24 cellular contexts compared by ENCODE assay signal in the genomic region with DNA sequence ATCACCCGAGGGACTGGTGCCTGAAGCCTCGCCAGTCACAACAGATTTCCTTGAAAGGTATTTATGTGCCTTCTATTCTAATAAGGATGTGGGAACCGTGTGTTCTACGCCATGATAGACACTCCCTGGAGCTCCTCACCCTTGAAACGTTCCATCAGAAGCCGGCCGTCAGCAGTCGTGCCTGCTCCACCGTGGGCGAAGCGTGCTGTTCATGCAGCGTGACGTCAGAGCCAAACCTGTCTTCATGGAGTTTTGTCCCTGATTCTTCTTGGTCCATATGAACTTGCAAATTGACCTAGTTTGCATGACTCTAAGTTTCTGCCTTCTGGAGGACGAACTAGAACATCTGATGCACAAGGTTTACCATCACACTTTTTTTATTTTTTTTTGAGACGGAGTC. TPM values are rescaled to one million over a fixed set of nuclear protein-coding genes. Genes with fewer than 3 reads are reported as not detected.
DNase-seq lines count a peak whose midpoint lies in the region; ATAC-seq, FAIRE-seq and TF ChIP-seq lines count a peak whose summit lies in the region.
"Had no signal": no experiment of that assay in that cellular context is flagged by ENCODE, and none has a peak within 500 bp of the region (broad histone marks: within the 10 kb centered on the region; RNA-seq: fewer than 3 reads in every experiment).

No MANE protein-coding gene starts in this region.

- ATAC-seq in HepG2, result no peak
- ATAC-seq in right lobe of liver, result no peak
- ATAC-seq: Right ventricle myocardium inferior had no signal

- TF ChIP-seq EP300 in HepG2 (IDR thresholded peaks at IDR 0.05; ENCODE audit: low read depth in 2 of 2, low read length in 2 of 2) (no peak), HepG2 (CRISPR knock-in tag; IDR thresholded peaks at IDR 0.05; ENCODE audit: borderline replicate concordance) (no peak)

- FAIRE-seq in HepG2 (lab: Jason Lieb, UNC), result no peak
- FAIRE-seq: H54, RCC 7860 had no signal

- H3K79me2 ChIP-seq in HepG2 (ENCODE audit: insufficient read depth, low read length) (no peaks in the 10 kb centered on the region), parathyroid adenoma (no peaks in the 10 kb centered on the region)

- H3K4me1 Mint-ChIP-seq in type B pancreatic cell (ENCODE audit: unreplicated experiment), result no peaks in the 10 kb centered on the region
- H3K4me1 Mint-ChIP-seq: CD4-positive, CD25-positive, alpha-beta regulatory T cell had no signal

- no peak for TF ChIP-seq RAD21 in HepG2 (CRISPR knock-in tag; IDR thresholded peaks at IDR 0.05)

- H3K9me3 ChIP-seq in HepG2 (ENCODE audit: low read length) (no peaks in the 10 kb centered on the region), right lobe of liver (no peaks in the 10 kb centered on the region), esophagus squamous epithelium (no peaks in the 10 kb centered on the region), parathyroid adenoma (ENCODE audit: control insufficient read depth, low read length) (no peaks in the 10 kb centered on the region)

- H3K27ac ChIP-seq in HepG2 (ENCODE audit: extremely low read length, insufficient read depth, low read length) (no peak overlapping the region), right lobe of liver (no peak overlapping the region), esophagus squamous epithelium (peak overlapping the region in 3 of 4 donors; percentile 91 to 93 (median 92)), parathyroid adenoma (no peak overlapping the region)

- TF ChIP-seq CTCF in HepG2 (CRISPR knock-in tag; IDR thresholded peaks at IDR 0.05) (no peak), right lobe of liver (IDR thresholded peaks at IDR 0.05) (no peak), esophagus squamous epithelium (IDR thresholded peaks at IDR 0.05) (no peak), parathyroid adenoma (IDR thresholded peaks at IDR 0.05) (no peak), type B pancreatic cell (conservative IDR thresholded peaks at IDR 0.05) (no peak)

- H4K20me1 ChIP-seq in HepG2 (ENCODE audit: insufficient read depth, low read length), result peaks cover 6% of the 10 kb centered on the region; the same call in 1 of the 2 replicates

- no peaks in the 10 kb centered on the region for H3K27me3 ChIP-seq in HepG2 (ENCODE audit: control insufficient read depth in 1 of 2, insufficient read depth in 2 of 2, low read length in 2 of 2)
- no peaks in the 10 kb centered on the region for H3K27me3 ChIP-seq in right lobe of liver
- no peaks in the 10 kb centered on the region for H3K27me3 ChIP-seq in esophagus squamous epithelium
- H3K27me3 ChIP-seq in parathyroid adenoma (ENCODE audit: control insufficient read depth, insufficient read depth, low read length), result no peaks in the 10 kb centered on the region

- H2AFZ ChIP-seq in HepG2 (ENCODE audit: low read length) (no peak overlapping the region), parathyroid adenoma (peak overlapping the region; percentile 69)

- WGBS in HepG2 (ENCODE audit: low lambda C conversion rate), result 80% methylated on average over 15 of the region's 15 CpGs
- 96% methylated on average over 8 of the region's 15 CpGs for WGBS in right lobe of liver (ENCODE audit: insufficient coverage, low coverage, low lambda C conversion rate, missing lambda C conversion rate)
- WGBS in esophagus squamous epithelium, 2 donors, result 35 to 72% methylated on average over 14 to 15 of the region's 15 CpGs

- H3K27me3 Mint-ChIP-seq in type B pancreatic cell, result no peaks in the 10 kb centered on the region
- H3K27me3 Mint-ChIP-seq: CD4-positive, CD25-positive, alpha-beta regulatory T cell had no signal

- H3K4me2 ChIP-seq in HepG2 (ENCODE audit: low read depth, low read length), result 0 out of 2 replicates have a peak overlapping the region, but pooled peaks have one; percentile 10
- peak overlapping the region; percentile 59 for H3K4me2 ChIP-seq in parathyroid adenoma (ENCODE audit: low read length)

- H3K36me3 Mint-ChIP-seq in type B pancreatic cell, result peaks cover 3% of the 10 kb centered on the region
- H3K36me3 Mint-ChIP-seq: CD4-positive, CD25-positive, alpha-beta regulatory T cell had no signal

- H3K9ac ChIP-seq in HepG2 (ENCODE audit: insufficient read depth, low read depth, low read length) (no peak overlapping the region), parathyroid adenoma (no peak overlapping the region)

- DNase-seq in HepG2 (ENCODE audit: low spot score) (no peak), right lobe of liver (no peak), esophagus squamous epithelium (lab: John Stamatoyannopoulos, UW) (no peak), type B pancreatic cell (ENCODE audit: extremely low spot score, unreplicated experiment) (no peak), pons (ENCODE audit: low spot score) (no peak), NCI-H1930 (lab: John Stamatoyannopoulos, UW) (no peak)
- no peak for DNase-seq in stimulated activated CD4-positive, alpha-beta T cell treated with anti-CD3 and anti-CD28 coated beads, Interleukin-12 subunit alpha, Interleukin-12 subunit beta, amount 100 ng/mL, for 4 hours
- DNase-seq: CD4-positive, CD25-positive, alpha-beta regulatory T cell; DMS79; MM.1S; NCI-H1048; NCI-H1436; NCI-H187 treated with DMSO at 0.1 percent for 48 hours; NCI-H345; NCI-H524; NCI-H774; OCI-M1 had no signal

- peaks cover 9 to 18% of the 10 kb centered on the region in 2 experiments; a peak in 3 of 5 replicates for H3K36me3 ChIP-seq in HepG2 (replicated peaks in 1 of 2; ENCODE audit: control insufficient read depth in 1 of 2, insufficient read depth in 2 of 2, low read length in 2 of 2)
- H3K36me3 ChIP-seq in right lobe of liver, result peaks cover 0 to 17% (median 9%) of the 10 kb centered on the region in 4 donors
- H3K36me3 ChIP-seq in esophagus squamous epithelium, result peaks cover 15 to 21% (median 17%) of the 10 kb centered on the region in 3 donors
- no peaks in the 10 kb centered on the region for H3K36me3 ChIP-seq in parathyroid adenoma (ENCODE audit: control insufficient read depth, insufficient read depth, low read length)

- no TSS peak for BruUV-seq in HepG2 (replicated peaks; lab: Mats Ljungman, UMichigan)

- TF ChIP-seq POLR2A in HepG2 (IDR thresholded peaks at IDR 0.05; ENCODE audit: insufficient read depth in 1 of 2, low read depth in 2 of 2, low read length in 2 of 2) (no peak), right lobe of liver (IDR thresholded peaks at IDR 0.05) (no peak), esophagus squamous epithelium (IDR thresholded peaks at IDR 0.05) (no peak)

- CTCF ChIA-PET in HepG2 (lab: Yijun Ruan, JAX; ENCODE audit: low intra/inter-chr PET ratio, low total read pairs), result no interaction called here

- POLR2A ChIA-PET in HepG2 (lab: Yijun Ruan, JAX), result interaction anchor here (1.2 to 8.9 kb wide), 2 partner anchors 18 to 22 kb away, joined by 5 to 40 read pairs; a partner anchor contains a TSS

- H3K27ac Mint-ChIP-seq in type B pancreatic cell, result peak overlapping the region; percentile 87
- H3K27ac Mint-ChIP-seq: CD4-positive, CD25-positive, alpha-beta regulatory T cell had no signal

- peak overlapping the region; percentile 36 for H3K4me3 Mint-ChIP-seq in type B pancreatic cell
- H3K4me3 Mint-ChIP-seq: CD4-positive, CD25-positive, alpha-beta regulatory T cell had no signal

- H3K4me3 ChIP-seq in HepG2 (replicated peaks in 1 of 3; ENCODE audit: insufficient read depth in 1 of 3, low read depth in 2 of 3, low read length in 3 of 3) (no peak overlapping the region), right lobe of liver (no peak overlapping the region), esophagus squamous epithelium (no peak overlapping the region), parathyroid adenoma (ENCODE audit: low read depth, low read length) (peak overlapping the region; percentile 29)

- H3K9me3 Mint-ChIP-seq in type B pancreatic cell, result no peaks in the 10 kb centered on the region
- H3K9me3 Mint-ChIP-seq: CD4-positive, CD25-positive, alpha-beta regulatory T cell had no signal

- in situ Hi-C loops in HepG2 (cut with HindIII; ENCODE audit: extremely low pct_ligation_motif_present, low pct_unique_long_range_greater_than_20kb), result no loop called here

- H3K4me1 ChIP-seq in HepG2 (ENCODE audit: insufficient read depth, low read length) (peaks cover 58% of the 10 kb centered on the region), right lobe of liver (peaks cover 0 to 23% (median 0%) of the 10 kb centered on the region in 4 donors), esophagus squamous epithelium (peaks cover 19 to 63% (median 23%) of the 10 kb centered on the region in 3 donors), parathyroid adenoma (peaks cover 7% of the 10 kb centered on the region)

- intact Hi-C loops in HepG2 (cut with micrococcal nuclease; ENCODE audit: unreplicated experiment), result no loop called here
- intact Hi-C loops in right lobe of liver (cut with DNase I), result no loop called here
- intact Hi-C loops in esophagus squamous epithelium (cut with DNase I), result no loop called here

RNA-seq across cellular contexts. Expression of a gene that starts 4.5 kb away (rescaled TPM):
- 0.69 and 1.00 TPM in 2 replicates for total RNA-seq in HepG2 (2016; rRNA removed; fragmentation: Illumina TruSeq; extraction: Trizol)
- total RNA-seq in HepG2 (2016; cell fraction: cytosol; rRNA removed; fragmentation: Illumina TruSeq; extraction: Trizol; ENCODE audit: low read depth), result 0.71 and 2.3 TPM in 2 replicates
- 1.3 TPM in 1 of 2 replicates, not detected in the other for total RNA-seq in HepG2 (2016; cell fraction: insoluble cytoplasmic fraction; rRNA removed; fragmentation: Illumina TruSeq; extraction: Trizol)
- total RNA-seq in HepG2 (2016; cell fraction: membrane; rRNA removed; fragmentation: Illumina TruSeq; extraction: Trizol), result 1.00 and 1.2 TPM in 2 replicates
- total RNA-seq in HepG2 (2016; cell fraction: nucleus; rRNA removed; fragmentation: Illumina TruSeq; extraction: Trizol), result 0.91 and 1.8 TPM in 2 replicates
- polyA plus RNA-seq in HepG2 (2011; rRNA removed), result 0.17 and 0.33 TPM in 2 replicates
- polyA plus RNA-seq in HepG2 (2011; cell fraction: cytosol; rRNA removed), result 0.55 and 1.1 TPM in 2 replicates
- polyA plus RNA-seq in HepG2 (2011; cell fraction: nucleus; rRNA removed), result 1.6 and 2.8 TPM in 2 replicates
- 0.34 and 0.52 TPM in 2 replicates for polyA plus RNA-seq in HepG2 (2012)
- 0.57 and 1.0 TPM in 2 replicates for polyA plus RNA-seq in HepG2 (2016; cell fraction: cytosol; fragmentation: Illumina TruSeq; extraction: Trizol; ENCODE audit: low read depth)
- polyA plus RNA-seq in HepG2 (2016; cell fraction: insoluble cytoplasmic fraction; fragmentation: Illumina TruSeq; extraction: Trizol; ENCODE audit: low read depth), result 1.7 TPM in 1 of 2 replicates, not detected in the other
- 0.56 TPM in 1 of 2 replicates, not detected in the other for polyA plus RNA-seq in HepG2 (2016; cell fraction: membrane; fragmentation: Illumina TruSeq; extraction: Trizol; ENCODE audit: low read depth)
- polyA plus RNA-seq in HepG2 (2016; cell fraction: nucleus; fragmentation: Illumina TruSeq; extraction: Trizol; ENCODE audit: insufficient read depth, low read depth), result 2.1 TPM in 1 of 2 replicates, not detected in the other
- polyA minus RNA-seq in HepG2 (2011; rRNA and poly(A)+ RNA removed; ENCODE audit: low replicate concordance), result 0.09 and 0.88 TPM in 2 replicates
- polyA minus RNA-seq in HepG2 (2011; cell fraction: cytosol; rRNA and poly(A)+ RNA removed), result not detected in 2 replicates
- polyA minus RNA-seq in HepG2 (2011; cell fraction: nucleus; rRNA and poly(A)+ RNA removed), result 1.9 TPM in 1 of 2 replicates, not detected in the other
- under 1 TPM in 3 of 6 experiments, not detected in 3; 0.27 to 0.62 (median 0.40) TPM for total RNA-seq in right lobe of liver
- not detected for total RNA-seq in esophagus squamous epithelium
- not detected in 2 replicates for total RNA-seq in type B pancreatic cell (ENCODE audit: low replicate concordance)
- total RNA-seq: A172; CD4-positive, CD25-positive, alpha-beta regulatory T cell; Right ventricle myocardium inferior had no signal
- polyA plus RNA-seq: AG04450; CD4-positive, CD25-positive, alpha-beta regulatory T cell had no signal

RNA-seq across cellular contexts. Expression of a gene that starts 6.2 kb away (rescaled TPM):
- total RNA-seq in HepG2 (2016; rRNA removed; fragmentation: Illumina TruSeq; extraction: Trizol), result 76.1 and 84.9 TPM in 2 replicates
- 74.8 and 93.7 TPM in 2 replicates for total RNA-seq in HepG2 (2016; cell fraction: cytosol; rRNA removed; fragmentation: Illumina TruSeq; extraction: Trizol; ENCODE audit: low read depth)
- 73.6 and 90.1 TPM in 2 replicates for total RNA-seq in HepG2 (2016; cell fraction: insoluble cytoplasmic fraction; rRNA removed; fragmentation: Illumina TruSeq; extraction: Trizol)
- total RNA-seq in HepG2 (2016; cell fraction: membrane; rRNA removed; fragmentation: Illumina TruSeq; extraction: Trizol), result 97.9 and 116 TPM in 2 replicates
- 29.3 and 32.8 TPM in 2 replicates for total RNA-seq in HepG2 (2016; cell fraction: nucleus; rRNA removed; fragmentation: Illumina TruSeq; extraction: Trizol)
- 79.7 and 113 TPM in 2 replicates for polyA plus RNA-seq in HepG2 (2011; rRNA removed)
- polyA plus RNA-seq in HepG2 (2011; cell fraction: cytosol; rRNA removed), result 95.7 and 150 TPM in 2 replicates
- 122 and 140 TPM in 2 replicates for polyA plus RNA-seq in HepG2 (2011; cell fraction: nucleus; rRNA removed)
- polyA plus RNA-seq in HepG2 (2012), result 44.7 and 56.7 TPM in 2 replicates
- 77.4 and 92.8 TPM in 2 replicates for polyA plus RNA-seq in HepG2 (2016; cell fraction: cytosol; fragmentation: Illumina TruSeq; extraction: Trizol; ENCODE audit: low read depth)
- 75.3 and 82.0 TPM in 2 replicates for polyA plus RNA-seq in HepG2 (2016; cell fraction: insoluble cytoplasmic fraction; fragmentation: Illumina TruSeq; extraction: Trizol; ENCODE audit: low read depth)
- 86.8 and 108 TPM in 2 replicates for polyA plus RNA-seq in HepG2 (2016; cell fraction: membrane; fragmentation: Illumina TruSeq; extraction: Trizol; ENCODE audit: low read depth)
- polyA plus RNA-seq in HepG2 (2016; cell fraction: nucleus; fragmentation: Illumina TruSeq; extraction: Trizol; ENCODE audit: insufficient read depth, low read depth), result 63.7 and 68.1 TPM in 2 replicates
- 1.6 and 50.7 TPM in 2 replicates for polyA minus RNA-seq in HepG2 (2011; rRNA and poly(A)+ RNA removed; ENCODE audit: low replicate concordance)
- 39.9 and 44.0 TPM in 2 replicates for polyA minus RNA-seq in HepG2 (2011; cell fraction: cytosol; rRNA and poly(A)+ RNA removed)
- polyA minus RNA-seq in HepG2 (2011; cell fraction: nucleus; rRNA and poly(A)+ RNA removed), result 12.4 and 13.7 TPM in 2 replicates
- 10 to 100 TPM; 19.0 to 32.6 (median 25.7) TPM for total RNA-seq in right lobe of liver
- 10 to 100 TPM in 3 of 4 donors, 1 to 10 TPM in 1; 8.7 to 28.0 (median 13.2) TPM for total RNA-seq in esophagus squamous epithelium
- total RNA-seq in type B pancreatic cell (ENCODE audit: low replicate concordance), result 54.2 and 101 TPM in 2 replicates

RNA-seq across cellular contexts. Expression of a gene that starts 21.0 kb away (rescaled TPM):
- 337 and 782 TPM in 2 replicates for total RNA-seq in HepG2 (2016; rRNA removed; fragmentation: Illumina TruSeq; extraction: Trizol)
- 162 and 167 TPM in 2 replicates for total RNA-seq in HepG2 (2016; cell fraction: cytosol; rRNA removed; fragmentation: Illumina TruSeq; extraction: Trizol; ENCODE audit: low read depth)
- 282 and 813 TPM in 2 replicates for total RNA-seq in HepG2 (2016; cell fraction: insoluble cytoplasmic fraction; rRNA removed; fragmentation: Illumina TruSeq; extraction: Trizol)
- total RNA-seq in HepG2 (2016; cell fraction: membrane; rRNA removed; fragmentation: Illumina TruSeq; extraction: Trizol), result 299 and 300 TPM in 2 replicates
- 801 and 884 TPM in 2 replicates for total RNA-seq in HepG2 (2016; cell fraction: nucleus; rRNA removed; fragmentation: Illumina TruSeq; extraction: Trizol)
- polyA plus RNA-seq in HepG2 (2011; rRNA removed), result 181 and 185 TPM in 2 replicates
- polyA plus RNA-seq in HepG2 (2011; cell fraction: cytosol; rRNA removed), result 150 and 176 TPM in 2 replicates
- 517 and 557 TPM in 2 replicates for polyA plus RNA-seq in HepG2 (2011; cell fraction: nucleus; rRNA removed)
- polyA plus RNA-seq in HepG2 (2012), result 1,462 and 1,524 TPM in 2 replicates
- polyA plus RNA-seq in HepG2 (2016; cell fraction: cytosol; fragmentation: Illumina TruSeq; extraction: Trizol; ENCODE audit: low read depth), result 236 TPM in 2 replicates
- 494 and 566 TPM in 2 replicates for polyA plus RNA-seq in HepG2 (2016; cell fraction: insoluble cytoplasmic fraction; fragmentation: Illumina TruSeq; extraction: Trizol; ENCODE audit: low read depth)
- polyA plus RNA-seq in HepG2 (2016; cell fraction: membrane; fragmentation: Illumina TruSeq; extraction: Trizol; ENCODE audit: low read depth), result 378 and 399 TPM in 2 replicates
- polyA plus RNA-seq in HepG2 (2016; cell fraction: nucleus; fragmentation: Illumina TruSeq; extraction: Trizol; ENCODE audit: insufficient read depth, low read depth), result 2,290 and 2,428 TPM in 2 replicates
- polyA minus RNA-seq in HepG2 (2011; rRNA and poly(A)+ RNA removed; ENCODE audit: low replicate concordance), result 90.8 and 213 TPM in 2 replicates
- 303 and 378 TPM in 2 replicates for polyA minus RNA-seq in HepG2 (2011; cell fraction: cytosol; rRNA and poly(A)+ RNA removed)
- 250 and 278 TPM in 2 replicates for polyA minus RNA-seq in HepG2 (2011; cell fraction: nucleus; rRNA and poly(A)+ RNA removed)
- total RNA-seq in right lobe of liver, result 1,000 to 10,000 TPM in 5 of 6 experiments, 100 to 1,000 TPM in 1; 856 to 5,039 (median 1,455) TPM
- 1,000 to 10,000 TPM in 3 of 4 donors, 100 to 1,000 TPM in 1; 459 to 2,191 (median 1,569) TPM for total RNA-seq in esophagus squamous epithelium
- 555 and 815 TPM in 2 replicates for total RNA-seq in type B pancreatic cell (ENCODE audit: low replicate concordance)

RNA-seq across cellular contexts. Expression of a gene that starts 31.8 kb away (rescaled TPM):
- 64.0 and 120 TPM in 2 replicates for total RNA-seq in HepG2 (2016; rRNA removed; fragmentation: Illumina TruSeq; extraction: Trizol)
- total RNA-seq in HepG2 (2016; cell fraction: cytosol; rRNA removed; fragmentation: Illumina TruSeq; extraction: Trizol; ENCODE audit: low read depth), result 25.7 and 26.7 TPM in 2 replicates
- total RNA-seq in HepG2 (2016; cell fraction: insoluble cytoplasmic fraction; rRNA removed; fragmentation: Illumina TruSeq; extraction: Trizol), result 73.7 and 111 TPM in 2 replicates
- 68.1 and 73.5 TPM in 2 replicates for total RNA-seq in HepG2 (2016; cell fraction: membrane; rRNA removed; fragmentation: Illumina TruSeq; extraction: Trizol)
- total RNA-seq in HepG2 (2016; cell fraction: nucleus; rRNA removed; fragmentation: Illumina TruSeq; extraction: Trizol), result 66.3 and 84.1 TPM in 2 replicates
- polyA plus RNA-seq in HepG2 (2011; rRNA removed), result 40.0 and 52.1 TPM in 2 replicates
- 61.3 and 96.2 TPM in 2 replicates for polyA plus RNA-seq in HepG2 (2011; cell fraction: cytosol; rRNA removed)
- 174 and 191 TPM in 2 replicates for polyA plus RNA-seq in HepG2 (2011; cell fraction: nucleus; rRNA removed)
- polyA plus RNA-seq in HepG2 (2012), result 159 and 169 TPM in 2 replicates
- 89.7 and 102 TPM in 2 replicates for polyA plus RNA-seq in HepG2 (2016; cell fraction: cytosol; fragmentation: Illumina TruSeq; extraction: Trizol; ENCODE audit: low read depth)
- polyA plus RNA-seq in HepG2 (2016; cell fraction: insoluble cytoplasmic fraction; fragmentation: Illumina TruSeq; extraction: Trizol; ENCODE audit: low read depth), result 221 and 287 TPM in 2 replicates
- 171 and 188 TPM in 2 replicates for polyA plus RNA-seq in HepG2 (2016; cell fraction: membrane; fragmentation: Illumina TruSeq; extraction: Trizol; ENCODE audit: low read depth)
- polyA plus RNA-seq in HepG2 (2016; cell fraction: nucleus; fragmentation: Illumina TruSeq; extraction: Trizol; ENCODE audit: insufficient read depth, low read depth), result 248 and 249 TPM in 2 replicates
- polyA minus RNA-seq in HepG2 (2011; rRNA and poly(A)+ RNA removed; ENCODE audit: low replicate concordance), result 35.7 and 46.7 TPM in 2 replicates
- 54.0 and 54.8 TPM in 2 replicates for polyA minus RNA-seq in HepG2 (2011; cell fraction: cytosol; rRNA and poly(A)+ RNA removed)
- 52.7 and 57.6 TPM in 2 replicates for polyA minus RNA-seq in HepG2 (2011; cell fraction: nucleus; rRNA and poly(A)+ RNA removed)
- 100 to 1,000 TPM in 5 of 6 experiments, 10 to 100 TPM in 1; 92.4 to 162 (median 137) TPM for total RNA-seq in right lobe of liver
- 100 to 1,000 TPM; 166 to 239 (median 176) TPM for total RNA-seq in esophagus squamous epithelium
- 250 and 264 TPM in 2 replicates for total RNA-seq in type B pancreatic cell (ENCODE audit: low replicate concordance)

RNA-seq across cellular contexts. Expression of a gene that starts 35.4 kb away (rescaled TPM):
- total RNA-seq in HepG2 (2016; rRNA removed; fragmentation: Illumina TruSeq; extraction: Trizol) (0.13 TPM in 1 of 2 replicates, not detected in the other), right lobe of liver (100 to 1,000 TPM in 2 of 6 experiments, 10 to 100 TPM in 4; 39.5 to 146 (median 68.5) TPM), esophagus squamous epithelium (not detected), type B pancreatic cell (ENCODE audit: low replicate concordance) (1.2 and 1.7 TPM in 2 replicates)
- not detected in 2 replicates for total RNA-seq in HepG2 (2016; cell fraction: cytosol; rRNA removed; fragmentation: Illumina TruSeq; extraction: Trizol; ENCODE audit: low read depth)
- 0.15 TPM in 1 of 2 replicates, not detected in the other for total RNA-seq in HepG2 (2016; cell fraction: insoluble cytoplasmic fraction; rRNA removed; fragmentation: Illumina TruSeq; extraction: Trizol)
- total RNA-seq in HepG2 (2016; cell fraction: membrane; rRNA removed; fragmentation: Illumina TruSeq; extraction: Trizol), result not detected in 2 replicates
- 0.31 TPM in 1 of 2 replicates, not detected in the other for total RNA-seq in HepG2 (2016; cell fraction: nucleus; rRNA removed; fragmentation: Illumina TruSeq; extraction: Trizol)
- polyA plus RNA-seq in HepG2 (2011; rRNA removed), result 0.04 and 0.27 TPM in 2 replicates
- 0.10 and 0.12 TPM in 2 replicates for polyA plus RNA-seq in HepG2 (2011; cell fraction: cytosol; rRNA removed)
- 4.7 and 5.5 TPM in 2 replicates for polyA plus RNA-seq in HepG2 (2011; cell fraction: nucleus; rRNA removed)
- polyA plus RNA-seq in HepG2 (2012), result 0.07 and 0.27 TPM in 2 replicates
- polyA plus RNA-seq in HepG2 (2016; cell fraction: cytosol; fragmentation: Illumina TruSeq; extraction: Trizol; ENCODE audit: low read depth), result not detected in 2 replicates
- not detected in 2 replicates for polyA plus RNA-seq in HepG2 (2016; cell fraction: insoluble cytoplasmic fraction; fragmentation: Illumina TruSeq; extraction: Trizol; ENCODE audit: low read depth)
- not detected in 2 replicates for polyA plus RNA-seq in HepG2 (2016; cell fraction: membrane; fragmentation: Illumina TruSeq; extraction: Trizol; ENCODE audit: low read depth)
- 0.31 and 0.60 TPM in 2 replicates for polyA plus RNA-seq in HepG2 (2016; cell fraction: nucleus; fragmentation: Illumina TruSeq; extraction: Trizol; ENCODE audit: insufficient read depth, low read depth)
- polyA minus RNA-seq in HepG2 (2011; rRNA and poly(A)+ RNA removed; ENCODE audit: low replicate concordance), result 0.14 and 0.26 TPM in 2 replicates
- not detected in 2 replicates for polyA minus RNA-seq in HepG2 (2011; cell fraction: cytosol; rRNA and poly(A)+ RNA removed)
- 0.52 and 0.87 TPM in 2 replicates for polyA minus RNA-seq in HepG2 (2011; cell fraction: nucleus; rRNA and poly(A)+ RNA removed)
- total RNA-seq: A172; CD4-positive, CD25-positive, alpha-beta regulatory T cell; Right ventricle myocardium inferior; SK-MEL-5 had no signal
- polyA plus RNA-seq: AG04450; CD4-positive, CD25-positive, alpha-beta regulatory T cell had no signal

Comparison
In these comparisons a context has a peak if more than half of its experiments do, and no peak if none do; other contexts are left out.
1. H3K27ac ChIP-seq: peak in esophagus squamous epithelium (3 of 4); none in HepG2 (single experiment), right lobe of liver (0 of 3) and parathyroid adenoma (single experiment).